19 cellular contexts compared by ENCODE assay signal in genomic region chr13:43432948-43433347, GRCh38.
DNase-seq lines count a peak whose midpoint lies in the region; ATAC-seq and TF ChIP-seq lines count a peak whose summit lies in the region.
"Had no signal": no experiment of that assay in that cellular context is flagged by ENCODE, and none has a peak within 500 bp of the region (broad histone marks: within the 10 kb centered on the region; RNA-seq: fewer than 3 reads in every experiment).

No MANE protein-coding gene starts in this region.

- no peaks in the 10 kb centered on the region for H3K27me3 Mint-ChIP-seq in neural crest cell (ENCODE audit: low read depth)

- no peaks in the 10 kb centered on the region for H3K4me1 Mint-ChIP-seq in neural crest cell
- H3K4me1 Mint-ChIP-seq: CD8-positive, alpha-beta memory T cell had no signal

- no peak overlapping the region for H3K4me3 Mint-ChIP-seq in neural crest cell
- H3K4me3 Mint-ChIP-seq: CD8-positive, alpha-beta memory T cell; HFFc6 had no signal

- H3K9me3 Mint-ChIP-seq in neural crest cell: no peaks in the 10 kb centered on the region
- H3K9me3 Mint-ChIP-seq: CD8-positive, alpha-beta memory T cell; HFFc6 had no signal

- no peaks in the 10 kb centered on the region for H3K36me3 Mint-ChIP-seq in neural crest cell (ENCODE audit: low read depth)
- H3K36me3 Mint-ChIP-seq: CD8-positive, alpha-beta memory T cell had no signal

- no peak for TF ChIP-seq CTCF in neural crest cell (conservative IDR thresholded peaks at IDR 0.05)

- H3K27ac Mint-ChIP-seq in neural crest cell (ENCODE audit: unreplicated experiment): peak overlapping the region; percentile 43
- H3K27ac Mint-ChIP-seq: CD8-positive, alpha-beta memory T cell; HFFc6 had no signal

- no peak for ATAC-seq in GM21576 (IDR thresholded peaks at IDR 0.05; ENCODE audit: unreplicated experiment)

- DNase-seq in DMS 273 (lab: John Stamatoyannopoulos, UW; ENCODE audit: unreplicated experiment): peak; percentile 54
- DNase-seq in DMS 273 treated with DMSO at 0.1 percent for 48 hours (lab: John Stamatoyannopoulos, UW): no peak
- DNase-seq in NCI-H446 (lab: John Stamatoyannopoulos, UW): peak; percentile 22 to 63
- peak; percentile 9 for DNase-seq in fibroblast of the conjunctiva (ENCODE audit: low read depth)
- no peak for DNase-seq in neural crest cell (ENCODE audit: low read depth, low spot score)
- no peak for DNase-seq in NCI-H510A (lab: John Stamatoyannopoulos, UW)
- no peak for DNase-seq in activated CD8-positive, alpha-beta memory T cell treated with anti-CD3 and anti-CD28 coated beads, Interleukin-2, amount 50 U/mL, for 48 hours
- DNase-seq: AML-193; Calu3; CD8-positive, alpha-beta memory T cell; EL; HFFc6; Kasumi-1; NCI-H1417 treated with DMSO at 0.1 percent for 48 hours; NCI-H1930; NCI-H2227 treated with DMSO at 0.1 percent for 48 hours; NCI-H524 treated with DMSO at 0.1 percent for 48 hours; SHP77 had no signal

Comparison
In these comparisons a context has a peak if more than half of its experiments do, and no peak if none do; other contexts are left out.
1. DNase-seq: peak in DMS 273 (single experiment), NCI-H446 (2 of 2) and fibroblast of the conjunctiva (single experiment); none in DMS 273 treated with DMSO at 0.1 percent for 48 hours (single experiment), neural crest cell (single experiment), NCI-H510A (single experiment) and activated CD8-positive, alpha-beta memory T cell treated with anti-CD3 and anti-CD28 coated beads, Interleukin-2, amount 50 U/mL, for 48 hours (single experiment).